8 cellular contexts compared by ENCODE assay signal in genomic region chr12:122835693-122836026, GRCh38. TPM values are rescaled to one million over a fixed set of nuclear protein-coding genes. Genes with fewer than 3 reads are reported as not detected.
DNase-seq lines count a peak whose midpoint lies in the region; ATAC-seq and TF ChIP-seq lines count a peak whose summit lies in the region.

No MANE protein-coding gene starts in this region.

- peak overlapping the region; percentile 63 for H3K9ac ChIP-seq in mammary epithelial cell (ENCODE audit: insufficient read depth, low read length)

- peak; percentile 36 for ATAC-seq in left lobe of liver

- in situ Hi-C loops in mammary epithelial cell (cut with MboI; ENCODE audit: low sequenced_read_pairs in 2 of 2) = no loop called here

- H3K36me3 ChIP-seq in mammary epithelial cell (ENCODE audit: insufficient read depth, low read length) = no peaks in the 10 kb centered on the region

- peak overlapping the region; percentile 55 for H3K27ac ChIP-seq in mammary epithelial cell (ENCODE audit: insufficient read depth, low read depth, low read length)
- peak overlapping the region; percentile 99 for H3K27ac ChIP-seq in substantia nigra (ENCODE audit: low read depth, low read length, poor library complexity, severe bottlenecking)

- WGBS in mammary epithelial cell (ENCODE audit: low coverage, missing lambda C conversion rate) = 0% methylated on average over 1 of the region's 52 CpGs

- intact Hi-C loops in mammary epithelial cell (cut with micrococcal nuclease) = loop anchor here (1.0 kb wide), 1 partner anchor 53 kb away; no protein-coding TSS in a partner anchor

- no peak for TF ChIP-seq POLR2A in NB4 (IDR thresholded peaks at IDR 0.05; ENCODE audit: extremely low read depth, insufficient read length)

- CTCF ChIA-PET in mammary epithelial cell (lab: Charles Lee; ENCODE audit: low non-redundant PET) = interaction anchor here (0.5 to 1.0 kb wide), 2 partner anchors 9 to 555 kb away, joined by 4 to 12 read pairs; no protein-coding TSS in a partner anchor

- peak overlapping the region; percentile 54 for H2AFZ ChIP-seq in mammary epithelial cell (ENCODE audit: low read depth, low read length)

- peak; percentile 70 for DNase-seq in activated CD8-positive, alpha-beta memory T cell treated with anti-CD3 and anti-CD28 coated beads, Interleukin-2, amount 50 U/mL, for 48 hours
- DNase-seq in activated CD8-positive, alpha-beta memory T cell treated with anti-CD3 and anti-CD28 coated beads for 24 hours = no peak
- DNase-seq in NB4 (ENCODE audit: low read depth) (peak; percentile 41), mammary epithelial cell (no peak), left lobe of liver (ENCODE audit: low spot score) (no peak), substantia nigra (lab: John Stamatoyannopoulos, UW) (peak in 2 of 49 donors; percentile 64 to 66), NOMO-1 (lab: John Stamatoyannopoulos, UW; ENCODE audit: unreplicated experiment in 2 of 2) (no peak), NCI-H1694 treated with DMSO at 0.1 percent for 48 hours (lab: John Stamatoyannopoulos, UW) (no peak)

- dilution Hi-C loops in mammary epithelial cell (cut with HindIII; ENCODE audit: low sequenced_read_pairs) = loop anchor here (25.0 kb wide), 1 partner anchor 402 kb away; the partner anchor contains the start of genes MPHOSPH9 and MTRFR

- TF ChIP-seq CTCF in NB4 (IDR thresholded peaks at IDR 0.05; ENCODE audit: low read depth, low read length) (no peak), mammary epithelial cell (conservative IDR thresholded peaks at IDR 0.05 in 1 of 2, IDR thresholded peaks at IDR 0.05 in 1 of 2; ENCODE audit: extremely low read depth in 1 of 2, insufficient read depth in 1 of 2, low read depth in 1 of 2, low read length in 2 of 2) (no peak)

- BruUV-seq in mammary epithelial cell (replicated peaks; lab: Mats Ljungman, UMichigan) = TSS peak; percentile 78

- no peaks in the 10 kb centered on the region for H3K9me3 ChIP-seq in mammary epithelial cell (replicated peaks; ENCODE audit: insufficient read depth, low read length)

- H3K4me3 ChIP-seq in NB4 (ENCODE audit: low read depth, low read length) = peak overlapping the region; percentile 58
- peak overlapping the region; percentile 34 to 72 (median 64) for H3K4me3 ChIP-seq in mammary epithelial cell (replicated peaks in 1 of 3; ENCODE audit: insufficient read depth in 1 of 3, low read depth in 2 of 3, low read length in 3 of 3)

- no peaks in the 10 kb centered on the region for H4K20me1 ChIP-seq in mammary epithelial cell (ENCODE audit: insufficient read depth, low read length)

- peak overlapping the region; percentile 90 for H3K4me2 ChIP-seq in mammary epithelial cell (ENCODE audit: insufficient read depth, low read depth, low read length)

- H3K27me3 ChIP-seq in mammary epithelial cell (ENCODE audit: insufficient read depth, low read length) = no peaks in the 10 kb centered on the region

- peaks cover 50% of the 10 kb centered on the region for H3K79me2 ChIP-seq in mammary epithelial cell (ENCODE audit: insufficient read depth, low read length)

- peaks cover 41% of the 10 kb centered on the region for H3K4me1 ChIP-seq in mammary epithelial cell (ENCODE audit: insufficient read depth, low read length)

RNA-seq across cellular contexts. Expression of gene HIP1R, which starts 0.4 kb away (rescaled TPM):
- 10 to 100 TPM; 52.1 to 59.7 TPM for total RNA-seq in mammary epithelial cell
- polyA plus RNA-seq in mammary epithelial cell = 22.5 TPM
- polyA minus RNA-seq in mammary epithelial cell = 105 TPM
- 35.2 TPM for total RNA-seq in left lobe of liver

Comparison
In these comparisons a context has a peak if more than half of its experiments do, and no peak if none do; other contexts are left out.
1. DNase-seq: peak in activated CD8-positive, alpha-beta memory T cell treated with anti-CD3 and anti-CD28 coated beads, Interleukin-2, amount 50 U/mL, for 48 hours (single experiment) and NB4 (single experiment); none in activated CD8-positive, alpha-beta memory T cell treated with anti-CD3 and anti-CD28 coated beads for 24 hours (single experiment), mammary epithelial cell (single experiment), left lobe of liver (single experiment), NOMO-1 (0 of 2) and NCI-H1694 treated with DMSO at 0.1 percent for 48 hours (single experiment).